ENCODE assay signal across 22 cellular contexts in genomic region chr12:66829660-66830325, GRCh38.
DNase-seq lines count a peak whose midpoint lies in the region; ATAC-seq and TF ChIP-seq lines count a peak whose summit lies in the region.
"Had no signal": no experiment of that assay in that cellular context is flagged by ENCODE, and none has a peak within 500 bp of the region (broad histone marks: within the 10 kb centered on the region; RNA-seq: fewer than 3 reads in every experiment).

No MANE protein-coding gene starts in this region.

- no peak overlapping the region for H2AFZ ChIP-seq in GM23338

- H3K27ac ChIP-seq in GM23338 (ENCODE audit: low read depth) (no peak overlapping the region), adrenal gland (no peak overlapping the region), testis (no peak overlapping the region)
- no peak overlapping the region for H3K27ac ChIP-seq in naive thymus-derived CD4-positive, alpha-beta T cell (ENCODE audit: low read depth, low read length)
- H3K27ac ChIP-seq: SK-N-MC had no signal

- no peak overlapping the region for H3K4me3 Mint-ChIP-seq in activated CD4-positive, alpha-beta T cell treated with anti-CD3 and anti-CD28 coated beads for 36 hours
- H3K4me3 Mint-ChIP-seq in GM23338, result no peak overlapping the region
- H3K4me3 Mint-ChIP-seq in activated T-helper 1 cell treated with anti-CD3 and anti-CD28 coated beads, Interleukin-12 subunit alpha, Interleukin-12 subunit beta, Interleukin-2, Interleukin-4 antibody, amounts not matched to agents 30 ng/mL and 10 ng/mL and 1 ng/mL, durations not matched to agents 14 hours and 24 hours and 36 hours, result no peak overlapping the region
- H3K4me3 Mint-ChIP-seq in naive thymus-derived CD4-positive, alpha-beta T cell, result peak overlapping the region; percentile 22 to 79 (median 68)
- H3K4me3 Mint-ChIP-seq: mesothelial cell of epicardium; stimulated activated memory B cell treated with anti-CD40 and anti-IgM and Interleukin-4, amounts not matched to agents 10 μg/mL and 1 μg/mL and 100 μg/mL, for 72 hours; type B pancreatic cell had no signal

- H3K27ac Mint-ChIP-seq in activated CD4-positive, alpha-beta T cell treated with anti-CD3 and anti-CD28 coated beads for 36 hours, result peak overlapping the region; percentile 72
- peak overlapping the region; percentile 66 for H3K27ac Mint-ChIP-seq in GM23338
- H3K27ac Mint-ChIP-seq in activated T-helper 1 cell treated with anti-CD3 and anti-CD28 coated beads, Interleukin-12 subunit alpha, Interleukin-12 subunit beta, Interleukin-2, Interleukin-4 antibody, amounts not matched to agents 30 ng/mL and 10 ng/mL and 1 ng/mL, durations not matched to agents 14 hours and 24 hours and 36 hours, result no peak overlapping the region
- H3K27ac Mint-ChIP-seq in naive thymus-derived CD4-positive, alpha-beta T cell, result peak overlapping the region; percentile 40 to 93 (median 76)
- H3K27ac Mint-ChIP-seq: mesothelial cell of epicardium; stimulated activated memory B cell treated with anti-CD40 and anti-IgM and Interleukin-4, amounts not matched to agents 10 μg/mL and 1 μg/mL and 100 μg/mL, for 72 hours; type B pancreatic cell had no signal

- no peak overlapping the region for H3K4me3 ChIP-seq in GM23338
- H3K4me3 ChIP-seq in naive thymus-derived CD4-positive, alpha-beta T cell (ENCODE audit: low read length), result no peak overlapping the region
- no peak overlapping the region for H3K4me3 ChIP-seq in adrenal gland
- H3K4me3 ChIP-seq in testis, result no peak overlapping the region
- H3K4me3 ChIP-seq: SK-N-MC had no signal

- TF ChIP-seq POLR2A in adrenal gland (IDR thresholded peaks at IDR 0.05), result no peak
- TF ChIP-seq POLR2A in testis (IDR thresholded peaks at IDR 0.05), result no peak

- CTCF ChIA-PET in activated CD4-positive, alpha-beta T cell treated with anti-CD3 and anti-CD28 coated beads for 36 hours (lab: Charles Lee), result interaction anchor here (0.8 to 2.2 kb wide), 5 partner anchors 9 to 232 kb away, joined by 3 to 7 read pairs (median 4); no protein-coding TSS in a partner anchor
- CTCF ChIA-PET in naive thymus-derived CD4-positive, alpha-beta T cell (lab: Charles Lee), result interaction anchor here (1.9 kb wide), 1 partner anchor 131 kb away, joined by 5 read pairs; no protein-coding TSS in a partner anchor

- intact Hi-C loops in activated CD4-positive, alpha-beta T cell treated with anti-CD3 and anti-CD28 coated beads for 36 hours (cut with DNase I, micrococcal nuclease), result no loop called here
- intact Hi-C loops in activated T-helper 1 cell treated with anti-CD3 and anti-CD28 coated beads, Interleukin-12 subunit alpha, Interleukin-12 subunit beta, Interleukin-2, Interleukin-4 antibody, amounts not matched to agents 30 ng/mL and 10 ng/mL and 1 ng/mL, durations not matched to agents 14 hours and 24 hours and 36 hours (cut with micrococcal nuclease), result no loop called here
- intact Hi-C loops in naive thymus-derived CD4-positive, alpha-beta T cell (cut with micrococcal nuclease), result loop anchor here (1.0 to 5.0 kb wide), 2 partner anchors 28 to 52 kb away; no protein-coding TSS in a partner anchor
- intact Hi-C loops in adrenal gland (cut with DNase I), result no loop called here
- intact Hi-C loops in testis (cut with DNase I; ENCODE audit: low total_unique reads), result no loop called here

- H3K36me3 Mint-ChIP-seq in activated CD4-positive, alpha-beta T cell treated with anti-CD3 and anti-CD28 coated beads for 36 hours (ENCODE audit: low read depth), result no peaks in the 10 kb centered on the region
- H3K36me3 Mint-ChIP-seq in GM23338 (ENCODE audit: low read depth), result no peaks in the 10 kb centered on the region; the same call in 2 of the 3 replicates
- no peaks in the 10 kb centered on the region for H3K36me3 Mint-ChIP-seq in activated T-helper 1 cell treated with anti-CD3 and anti-CD28 coated beads, Interleukin-12 subunit alpha, Interleukin-12 subunit beta, Interleukin-2, Interleukin-4 antibody, amounts not matched to agents 30 ng/mL and 10 ng/mL and 1 ng/mL, durations not matched to agents 14 hours and 24 hours and 36 hours (ENCODE audit: low read depth)
- H3K36me3 Mint-ChIP-seq in naive thymus-derived CD4-positive, alpha-beta T cell, result peaks cover 0 to 2% (median 0%) of the 10 kb centered on the region in 5 donors
- H3K36me3 Mint-ChIP-seq: mesothelial cell of epicardium; stimulated activated memory B cell treated with anti-CD40 and anti-IgM and Interleukin-4, amounts not matched to agents 10 μg/mL and 1 μg/mL and 100 μg/mL, for 72 hours; type B pancreatic cell had no signal

- H3K36me3 ChIP-seq in GM23338 (ENCODE audit: insufficient read depth) (no peaks in the 10 kb centered on the region), adrenal gland (replicated peaks in 1 of 2) (no peaks in the 10 kb centered on the region), testis (ENCODE audit: low read depth, missing control alignments) (no peaks in the 10 kb centered on the region)
- H3K36me3 ChIP-seq in naive thymus-derived CD4-positive, alpha-beta T cell (ENCODE audit: control insufficient read depth in 2 of 3, insufficient read depth in 3 of 3, low read length in 3 of 3), result no peaks in the 10 kb centered on the region

- no peaks in the 10 kb centered on the region for H3K27me3 Mint-ChIP-seq in activated CD4-positive, alpha-beta T cell treated with anti-CD3 and anti-CD28 coated beads for 36 hours
- H3K27me3 Mint-ChIP-seq in GM23338 (ENCODE audit: insufficient read depth, low read depth, poor library complexity), result peaks cover 4% of the 10 kb centered on the region
- no peaks in the 10 kb centered on the region for H3K27me3 Mint-ChIP-seq in activated T-helper 1 cell treated with anti-CD3 and anti-CD28 coated beads, Interleukin-12 subunit alpha, Interleukin-12 subunit beta, Interleukin-2, Interleukin-4 antibody, amounts not matched to agents 30 ng/mL and 10 ng/mL and 1 ng/mL, durations not matched to agents 14 hours and 24 hours and 36 hours (ENCODE audit: insufficient read depth)
- H3K27me3 Mint-ChIP-seq in naive thymus-derived CD4-positive, alpha-beta T cell, result peaks cover 0 to 4% (median 0%) of the 10 kb centered on the region in 5 donors
- H3K27me3 Mint-ChIP-seq: stimulated activated memory B cell treated with anti-CD40 and anti-IgM and Interleukin-4, amounts not matched to agents 10 μg/mL and 1 μg/mL and 100 μg/mL, for 72 hours; type B pancreatic cell had no signal

- H3F3A ChIP-seq in GM23338 (replicated peaks; ENCODE audit: low read depth), result no peaks in the 10 kb centered on the region

- H3K4me1 ChIP-seq in GM23338 (ENCODE audit: insufficient read depth), result no peaks in the 10 kb centered on the region
- peaks cover 6 to 31% of the 10 kb centered on the region in 2 donors for H3K4me1 ChIP-seq in naive thymus-derived CD4-positive, alpha-beta T cell (ENCODE audit: control insufficient read depth in 2 of 2, insufficient read depth in 2 of 2, low read length in 2 of 2)
- no peaks in the 10 kb centered on the region for H3K4me1 ChIP-seq in adrenal gland (replicated peaks in 1 of 2)
- H3K4me1 ChIP-seq in testis, result no peaks in the 10 kb centered on the region

- no peak overlapping the region for H3K4me2 ChIP-seq in GM23338

- POLR2A ChIA-PET in activated CD4-positive, alpha-beta T cell treated with anti-CD3 and anti-CD28 coated beads for 36 hours (lab: Charles Lee), result interaction anchor here (0.6 kb wide), 1 partner anchor 8 kb away, joined by 4 read pairs; no protein-coding TSS in a partner anchor
- POLR2A ChIA-PET in naive thymus-derived CD4-positive, alpha-beta T cell (lab: Charles Lee), result interaction anchor here (0.6 to 1.4 kb wide), 3 partner anchors 10 to 31 kb away, joined by 3 to 4 read pairs (median 3); no protein-coding TSS in a partner anchor

- no peaks in the 10 kb centered on the region for H3K79me2 ChIP-seq in GM23338 (replicated peaks; ENCODE audit: insufficient read depth)

- no peak for TF ChIP-seq CTCF in GM23338 (conservative IDR thresholded peaks at IDR 0.05; ENCODE audit: low read depth in 2 of 2)
- TF ChIP-seq CTCF in adrenal gland (IDR thresholded peaks at IDR 0.05), result no peak
- no peak for TF ChIP-seq CTCF in testis (IDR thresholded peaks at IDR 0.05)

- H3K4me1 Mint-ChIP-seq in activated CD4-positive, alpha-beta T cell treated with anti-CD3 and anti-CD28 coated beads for 36 hours, result peaks cover 40% of the 10 kb centered on the region
- H3K4me1 Mint-ChIP-seq in GM23338, result peaks cover 8% of the 10 kb centered on the region; the same call in 2 of the 3 replicates
- H3K4me1 Mint-ChIP-seq in activated T-helper 1 cell treated with anti-CD3 and anti-CD28 coated beads, Interleukin-12 subunit alpha, Interleukin-12 subunit beta, Interleukin-2, Interleukin-4 antibody, amounts not matched to agents 30 ng/mL and 10 ng/mL and 1 ng/mL, durations not matched to agents 14 hours and 24 hours and 36 hours (ENCODE audit: low read depth), result peaks cover 19% of the 10 kb centered on the region
- H3K4me1 Mint-ChIP-seq in naive thymus-derived CD4-positive, alpha-beta T cell, result peaks cover 9 to 56% (median 50%) of the 10 kb centered on the region in 7 donors
- H3K4me1 Mint-ChIP-seq: stimulated activated memory B cell treated with anti-CD40 and anti-IgM and Interleukin-4, amounts not matched to agents 10 μg/mL and 1 μg/mL and 100 μg/mL, for 72 hours had no signal

- peak; percentile 88 for ATAC-seq in activated CD4-positive, alpha-beta T cell treated with anti-CD3 and anti-CD28 coated beads for 36 hours
- no peak for ATAC-seq in GM23338
- ATAC-seq in naive thymus-derived CD4-positive, alpha-beta T cell, result peak; percentile 78
- ATAC-seq: Panc1; stimulated activated memory B cell treated with anti-CD40 and anti-IgM and Interleukin-4, amounts not matched to agents 10 μg/mL and 1 μg/mL and 100 μg/mL, for 72 hours had no signal

- 90 to 96% (median 94%) methylated on average over 3 of the region's 3 CpGs for WGBS in adrenal gland, 4 donors
- WGBS in testis, 2 donors, result 86 to 87% methylated on average over 3 of the region's 3 CpGs

- no peaks in the 10 kb centered on the region for H3K27me3 ChIP-seq in GM23338 (ENCODE audit: insufficient read depth)
- no peaks in the 10 kb centered on the region for H3K27me3 ChIP-seq in naive thymus-derived CD4-positive, alpha-beta T cell (ENCODE audit: control insufficient read depth in 2 of 2, insufficient read depth in 2 of 2, low read length in 2 of 2)
- no peaks in the 10 kb centered on the region for H3K27me3 ChIP-seq in adrenal gland
- no peaks in the 10 kb centered on the region for H3K27me3 ChIP-seq in testis

- H3K9me2 ChIP-seq in GM23338 (ENCODE audit: insufficient read depth), result no peaks in the 10 kb centered on the region

- no peaks in the 10 kb centered on the region for H3K9me3 ChIP-seq in naive thymus-derived CD4-positive, alpha-beta T cell (ENCODE audit: control insufficient read depth in 2 of 3, low read length in 3 of 3)
- H3K9me3 ChIP-seq in adrenal gland (replicated peaks in 1 of 3) (no peaks in the 10 kb centered on the region), testis (no peaks in the 10 kb centered on the region)

- H4K20me1 ChIP-seq in GM23338 (replicated peaks; ENCODE audit: insufficient read depth), result no peaks in the 10 kb centered on the region

- H3K9me3 Mint-ChIP-seq in activated CD4-positive, alpha-beta T cell treated with anti-CD3 and anti-CD28 coated beads for 36 hours (ENCODE audit: low read depth), result no peaks in the 10 kb centered on the region
- no peaks in the 10 kb centered on the region for H3K9me3 Mint-ChIP-seq in GM23338
- no peaks in the 10 kb centered on the region for H3K9me3 Mint-ChIP-seq in activated T-helper 1 cell treated with anti-CD3 and anti-CD28 coated beads, Interleukin-12 subunit alpha, Interleukin-12 subunit beta, Interleukin-2, Interleukin-4 antibody, amounts not matched to agents 30 ng/mL and 10 ng/mL and 1 ng/mL, durations not matched to agents 14 hours and 24 hours and 36 hours
- H3K9me3 Mint-ChIP-seq in naive thymus-derived CD4-positive, alpha-beta T cell, result peaks cover 0 to 6% (median 0%) of the 10 kb centered on the region in 11 donors
- H3K9me3 Mint-ChIP-seq: mesothelial cell of epicardium; stimulated activated memory B cell treated with anti-CD40 and anti-IgM and Interleukin-4, amounts not matched to agents 10 μg/mL and 1 μg/mL and 100 μg/mL, for 72 hours; type B pancreatic cell had no signal

- DNase-seq in activated CD4-positive, alpha-beta T cell treated with anti-CD3 and anti-CD28 coated beads for 36 hours, result peak; percentile 22
- DNase-seq in activated CD4-positive, alpha-beta T cell treated with anti-CD3 and anti-CD28 coated beads, Interleukin-2, amount 50 U/mL, for 4 hours, result no peak
- DNase-seq in GM23338 (ENCODE audit: low spot score) (no peak), DMS79 treated with DMSO at 0.1 percent for 48 hours (lab: John Stamatoyannopoulos, UW) (no peak), adrenal gland (no peak), testis (no peak)
- peak; percentile 16 for DNase-seq in activated T-helper 1 cell treated with anti-CD3 and anti-CD28 coated beads, Interleukin-12 subunit alpha, Interleukin-12 subunit beta, Interleukin-2, Interleukin-4 antibody, amounts not matched to agents 30 ng/mL and 10 ng/mL and 1 ng/mL, durations not matched to agents 14 hours and 24 hours and 36 hours (ENCODE audit: low spot score)
- peak in 5 of 9 donors; percentile 22 to 39 (median 30) for DNase-seq in naive thymus-derived CD4-positive, alpha-beta T cell
- DNase-seq: 8988T; central memory CD4-positive, alpha-beta T cell; DMS79; H7; hypothalamus; KBM-7; NCI-H2171 treated with DMSO at 0.1 percent for 48 hours; NCI-H82; stimulated activated CD4-positive, alpha-beta T cell treated with anti-CD3 and anti-CD28 coated beads, Interleukin-12 subunit alpha, Interleukin-12 subunit beta, amount 100 ng/mL, for 4 hours had no signal

Comparison
In these comparisons a context has a peak if more than half of its experiments do, and no peak if none do; other contexts are left out.
1. DNase-seq: peak in activated CD4-positive, alpha-beta T cell treated with anti-CD3 and anti-CD28 coated beads for 36 hours (single experiment), activated T-helper 1 cell treated with anti-CD3 and anti-CD28 coated beads, Interleukin-12 subunit alpha, Interleukin-12 subunit beta, Interleukin-2, Interleukin-4 antibody, amounts not matched to agents 30 ng/mL and 10 ng/mL and 1 ng/mL, durations not matched to agents 14 hours and 24 hours and 36 hours (single experiment) and naive thymus-derived CD4-positive, alpha-beta T cell (5 of 9); none in activated CD4-positive, alpha-beta T cell treated with anti-CD3 and anti-CD28 coated beads, Interleukin-2, amount 50 U/mL, for 4 hours (0 of 2), GM23338 (single experiment), DMS79 treated with DMSO at 0.1 percent for 48 hours (single experiment), adrenal gland (0 of 7) and testis (single experiment).
2. H3K4me3 Mint-ChIP-seq: peak in naive thymus-derived CD4-positive, alpha-beta T cell (10 of 10); none in activated CD4-positive, alpha-beta T cell treated with anti-CD3 and anti-CD28 coated beads for 36 hours (single experiment), GM23338 (single experiment) and activated T-helper 1 cell treated with anti-CD3 and anti-CD28 coated beads, Interleukin-12 subunit alpha, Interleukin-12 subunit beta, Interleukin-2, Interleukin-4 antibody, amounts not matched to agents 30 ng/mL and 10 ng/mL and 1 ng/mL, durations not matched to agents 14 hours and 24 hours and 36 hours (single experiment).
3. intact Hi-C loops: an anchor here in naive thymus-derived CD4-positive, alpha-beta T cell (1.0 to 5.0 kb wide); none called in activated CD4-positive, alpha-beta T cell treated with anti-CD3 and anti-CD28 coated beads for 36 hours, activated T-helper 1 cell treated with anti-CD3 and anti-CD28 coated beads, Interleukin-12 subunit alpha, Interleukin-12 subunit beta, Interleukin-2, Interleukin-4 antibody, amounts not matched to agents 30 ng/mL and 10 ng/mL and 1 ng/mL, durations not matched to agents 14 hours and 24 hours and 36 hours, adrenal gland and testis.